Comparison of ENCODE assay signal across 28 cellular contexts in genomic region chr20:3307078-3307477, GRCh38.
DNase-seq lines count a peak whose midpoint lies in the region; ATAC-seq and TF ChIP-seq lines count a peak whose summit lies in the region.
"Had no signal": no experiment of that assay in that cellular context is flagged by ENCODE, and none has a peak within 500 bp of the region (broad histone marks: within the 10 kb centered on the region; RNA-seq: fewer than 3 reads in every experiment).

No MANE protein-coding gene starts in this region.

- no peak overlapping the region for H3K9ac ChIP-seq in Karpas-422 (ENCODE audit: low read length)
- H3K9ac ChIP-seq: parathyroid adenoma had no signal

- DNase-seq in Karpas-422 (peak; percentile 16), SK-MEL-5 (ENCODE audit: low read depth, low spot score) (peak; percentile 37), right atrium auricular region (ENCODE audit: low spot score) (no peak), gastrocnemius medialis (peak; percentile 82 to 85), islet precursor cell (no peak), SW 1271 (lab: John Stamatoyannopoulos, UW) (no peak)
- DNase-seq: activated CD4-positive, alpha-beta T cell treated with anti-CD3 and anti-CD28 coated beads, Interleukin-2, amount 10 ng/mL, durations not matched to agents 7 days and 5 days; activated naive CD4-positive, alpha-beta T cell treated with anti-CD3 and anti-CD28 coated beads for 36 hours; activated T-cell treated with anti-CD3 and anti-CD28 coated beads, Interleukin-2, amount 50 U/mL, for 72 hours; amygdala; caudate nucleus; CD4-positive, CD25-positive, alpha-beta regulatory T cell; DMS 273 treated with DMSO at 0.1 percent for 48 hours; dorsolateral prefrontal cortex; left colon; NCI-H1417; NCI-H524; nephron progenitor cell; Peyer's patch; sigmoid colon; stimulated activated CD4-positive, alpha-beta T cell treated with anti-CD3 and anti-CD28 coated beads, Interleukin-15, amount 100 ng/mL, for 24 hours; stimulated activated naive CD8-positive, alpha-beta T cell treated with anti-CD3 and anti-CD28 coated beads, Interleukin-15, amount 100 ng/mL, for 72 hours; transverse colon; WERI-Rb-1 had no signal

- H3K27ac ChIP-seq in Karpas-422 (ENCODE audit: low read length), result no peak overlapping the region
- peak overlapping the region; percentile 6 to 12 for H3K27ac ChIP-seq in right atrium auricular region
- H3K27ac ChIP-seq in gastrocnemius medialis, result peak overlapping the region; percentile 89 to 95 (median 92)
- H3K27ac ChIP-seq: parathyroid adenoma, transverse colon, WERI-Rb-1 had no signal

- ATAC-seq in gastrocnemius medialis, result peak; percentile 83 to 85
- ATAC-seq in HG03432 (IDR thresholded peaks at IDR 0.05; ENCODE audit: unreplicated experiment), result no peak
- ATAC-seq: activated T-cell treated with anti-CD3 and anti-CD28 coated beads, Interleukin-2, amount 50 U/mL, for 72 hours; HCT116; left colon; stimulated activated naive CD8-positive, alpha-beta T cell treated with anti-CD3 and anti-CD28 coated beads, Interleukin-15, amount 100 ng/mL, for 72 hours had no signal

- H3K4me3 ChIP-seq in Karpas-422 (ENCODE audit: low read length), result no peak overlapping the region
- no peak overlapping the region for H3K4me3 ChIP-seq in right atrium auricular region
- H3K4me3 ChIP-seq in gastrocnemius medialis, result peak overlapping the region; percentile 50 to 62 (median 57)
- H3K4me3 ChIP-seq: dorsolateral prefrontal cortex, Peyer's patch, sigmoid colon, SK-N-MC, transverse colon had no signal

- TF ChIP-seq CTCF in right atrium auricular region (IDR thresholded peaks at IDR 0.05) (no peak), gastrocnemius medialis (IDR thresholded peaks at IDR 0.05 in 4 of 5, conservative IDR thresholded peaks at IDR 0.05 in 1 of 5) (no peak)

- H2AFZ ChIP-seq in Karpas-422 (ENCODE audit: low read length), result no peak overlapping the region
- H2AFZ ChIP-seq: parathyroid adenoma had no signal

- no peaks in the 10 kb centered on the region for H3K79me2 ChIP-seq in Karpas-422 (ENCODE audit: low read length)
- H3K79me2 ChIP-seq: parathyroid adenoma had no signal

- peak; percentile 58 to 86 for TF ChIP-seq POLR2A in gastrocnemius medialis (IDR thresholded peaks at IDR 0.05)

- H4K20me1 ChIP-seq in Karpas-422 (ENCODE audit: insufficient read depth, low read depth, low read length), result no peaks in the 10 kb centered on the region

- no peaks in the 10 kb centered on the region for H3K36me3 ChIP-seq in Karpas-422 (ENCODE audit: insufficient read depth, low read length)
- H3K36me3 ChIP-seq in right atrium auricular region, result peaks cover 76% of the 10 kb centered on the region
- peaks cover 0 to 23% of the 10 kb centered on the region in 2 donors for H3K36me3 ChIP-seq in gastrocnemius medialis
- H3K36me3 ChIP-seq: transverse colon had no signal

- H3K9me2 ChIP-seq in Karpas-422 (replicated peaks; ENCODE audit: insufficient read depth, low read length), result no peaks in the 10 kb centered on the region

- H3K9me3 ChIP-seq in Karpas-422 (ENCODE audit: low read length) (no peaks in the 10 kb centered on the region), right atrium auricular region (no peaks in the 10 kb centered on the region), gastrocnemius medialis (no peaks in the 10 kb centered on the region)
- H3K9me3 ChIP-seq: Peyer's patch, sigmoid colon, transverse colon had no signal

- H3K4me1 ChIP-seq in Karpas-422 (ENCODE audit: low read length), result no peaks in the 10 kb centered on the region
- H3K4me1 ChIP-seq in right atrium auricular region, result peaks cover 0 to under 1% of the 10 kb centered on the region in 2 donors
- peaks cover 49 to 72% of the 10 kb centered on the region in 2 donors for H3K4me1 ChIP-seq in gastrocnemius medialis
- H3K4me1 ChIP-seq: parathyroid adenoma, Peyer's patch, sigmoid colon, transverse colon had no signal

- no peak overlapping the region for H3K4me2 ChIP-seq in Karpas-422 (ENCODE audit: low read depth, low read length, poor library complexity, severe bottlenecking)

- intact Hi-C loops in gastrocnemius medialis (cut with DNase I; ENCODE audit: low total_unique reads), result loop anchor here (5.0 kb wide), 1 partner anchor 150 kb away; the partner anchor contains the start of genes FASTKD5 and UBOX5

- H3K27me3 ChIP-seq in Karpas-422 (ENCODE audit: low read length) (no peaks in the 10 kb centered on the region), right atrium auricular region (no peaks in the 10 kb centered on the region), gastrocnemius medialis (no peaks in the 10 kb centered on the region)
- H3K27me3 ChIP-seq: dorsolateral prefrontal cortex, Peyer's patch, sigmoid colon, transverse colon had no signal

- in situ Hi-C loops in SK-MEL-5 (cut with HindIII; ENCODE audit: low pct_unique_long_range_greater_than_20kb, low sequenced_read_pairs), result no loop called here
- in situ Hi-C loops in gastrocnemius medialis (cut with MboI; ENCODE audit: low sequenced_read_pairs in 4 of 4), result loop anchor here in 1 of 4 donors (25.0 kb wide), 1 partner anchor 245 kb away; the partner anchor contains the start of gene OXT

Comparison
In these comparisons a context has a peak if more than half of its experiments do, and no peak if none do; other contexts are left out.
1. DNase-seq: peak in Karpas-422 (single experiment), SK-MEL-5 (single experiment) and gastrocnemius medialis (2 of 2); none in right atrium auricular region (single experiment), islet precursor cell (single experiment) and SW 1271 (0 of 2).
2. H3K4me3 ChIP-seq: peak in gastrocnemius medialis (4 of 4); none in Karpas-422 (single experiment) and right atrium auricular region (0 of 2).